9 cellular contexts compared by ENCODE assay signal in genomic region chr17:44919885-44920564, GRCh38. TPM values are rescaled to one million over a fixed set of nuclear protein-coding genes. Genes with fewer than 3 reads are reported as not detected.
DNase-seq lines count a peak whose midpoint lies in the region; ATAC-seq and TF ChIP-seq lines count a peak whose summit lies in the region.
"Had no signal": no experiment of that assay in that cellular context is flagged by ENCODE, and none has a peak within 500 bp of the region (broad histone marks: within the 10 kb centered on the region; RNA-seq: fewer than 3 reads in every experiment).

No MANE protein-coding gene starts in this region.

- H3K36me3 ChIP-seq in CD4-positive, CD25-positive, alpha-beta regulatory T cell (ENCODE audit: control insufficient read depth, insufficient read depth, low read length), result no peaks in the 10 kb centered on the region
- peaks cover 3% of the 10 kb centered on the region; the same call in 1 of the 2 replicates for H3K36me3 ChIP-seq in SJSA1
- H3K36me3 ChIP-seq in upper lobe of left lung, result no peaks in the 10 kb centered on the region

- no peaks in the 10 kb centered on the region for H3K27me3 ChIP-seq in CD4-positive, CD25-positive, alpha-beta regulatory T cell (ENCODE audit: control insufficient read depth, insufficient read depth, low read length)
- no peaks in the 10 kb centered on the region for H3K27me3 ChIP-seq in SJSA1 (replicated peaks)
- H3K27me3 ChIP-seq in upper lobe of left lung, result no peaks in the 10 kb centered on the region

- no peak overlapping the region for H3K27ac ChIP-seq in CD4-positive, CD25-positive, alpha-beta regulatory T cell (ENCODE audit: insufficient read depth, low read length, poor library complexity, severe bottlenecking)
- no peak overlapping the region for H3K27ac ChIP-seq in SJSA1
- no peak overlapping the region for H3K27ac ChIP-seq in upper lobe of left lung

- TF ChIP-seq POLR2A in upper lobe of left lung (IDR thresholded peaks at IDR 0.05), result no peak

- TF ChIP-seq CTCF in osteocyte (IDR thresholded peaks at IDR 0.05) (peak; percentile 93), upper lobe of left lung (IDR thresholded peaks at IDR 0.05) (peak; percentile 80 to 91 (median 86))

- H3K36me3 Mint-ChIP-seq in CD4-positive, CD25-positive, alpha-beta regulatory T cell, result no peaks in the 10 kb centered on the region
- no peaks in the 10 kb centered on the region for H3K36me3 Mint-ChIP-seq in osteocyte (ENCODE audit: unreplicated experiment)
- H3K36me3 Mint-ChIP-seq: IgD-negative memory B cell had no signal

- no peaks in the 10 kb centered on the region for H3K9me3 ChIP-seq in CD4-positive, CD25-positive, alpha-beta regulatory T cell (ENCODE audit: control insufficient read depth in 2 of 2, low read length in 2 of 2)
- H3K9me3 ChIP-seq in SJSA1 (replicated peaks) (no peaks in the 10 kb centered on the region), upper lobe of left lung (no peaks in the 10 kb centered on the region)

- WGBS in upper lobe of left lung, 2 donors, result 20 to 38% methylated on average over 2 to 9 of the region's 9 CpGs

- H3K4me1 ChIP-seq in CD4-positive, CD25-positive, alpha-beta regulatory T cell (ENCODE audit: control insufficient read depth, insufficient read depth, low read length, poor library complexity, severe bottlenecking), result no peaks in the 10 kb centered on the region
- H3K4me1 ChIP-seq in SJSA1 (replicated peaks) (peaks cover 19% of the 10 kb centered on the region), upper lobe of left lung (peaks cover 0 to 17% (median 8%) of the 10 kb centered on the region in 4 donors)

- H3K27ac Mint-ChIP-seq in CD4-positive, CD25-positive, alpha-beta regulatory T cell, result no peak overlapping the region
- H3K27ac Mint-ChIP-seq in osteocyte (ENCODE audit: unreplicated experiment), result no peak overlapping the region

- no peaks in the 10 kb centered on the region for H3K4me1 Mint-ChIP-seq in CD4-positive, CD25-positive, alpha-beta regulatory T cell
- H3K4me1 Mint-ChIP-seq in osteocyte (ENCODE audit: unreplicated experiment), result peaks cover 29% of the 10 kb centered on the region

- TF ChIP-seq EP300 in upper lobe of left lung (IDR thresholded peaks at IDR 0.05), result no peak

- no peak overlapping the region for H3K4me3 ChIP-seq in CD4-positive, CD25-positive, alpha-beta regulatory T cell (ENCODE audit: low read depth, low read length)
- H3K4me3 ChIP-seq in SJSA1 (no peak overlapping the region), upper lobe of left lung (no peak overlapping the region)

- peaks cover 13% of the 10 kb centered on the region for H3K27me3 Mint-ChIP-seq in CD4-positive, CD25-positive, alpha-beta regulatory T cell
- H3K27me3 Mint-ChIP-seq in osteocyte (ENCODE audit: unreplicated experiment), result peaks cover 3% of the 10 kb centered on the region

- DNase-seq in CD4-positive, CD25-positive, alpha-beta regulatory T cell, result peak; percentile 52 to 77 (median 63)
- peak; percentile 72 for DNase-seq in LoVo (ENCODE audit: low spot score)
- DNase-seq in SJSA1 (ENCODE audit: low read depth in 1 of 2, low spot score in 2 of 2), result peak; percentile 70 to 88
- peak; percentile 55 for DNase-seq in activated naive CD4-positive, alpha-beta T cell treated with Interleukin-2 at 50 U/mL for 16 hours
- peak; percentile 78 for DNase-seq in globus pallidus (ENCODE audit: low spot score)
- DNase-seq in osteocyte (ENCODE audit: extremely low spot score, unreplicated experiment), result no peak
- DNase-seq in upper lobe of left lung, result peak in 1 of 2 donors; percentile 81

- no peak overlapping the region for H3K4me3 Mint-ChIP-seq in CD4-positive, CD25-positive, alpha-beta regulatory T cell
- no peak overlapping the region for H3K4me3 Mint-ChIP-seq in osteocyte (ENCODE audit: unreplicated experiment)

- no peaks in the 10 kb centered on the region for H3K9me3 Mint-ChIP-seq in CD4-positive, CD25-positive, alpha-beta regulatory T cell
- H3K9me3 Mint-ChIP-seq in osteocyte (ENCODE audit: unreplicated experiment), result no peaks in the 10 kb centered on the region
- H3K9me3 Mint-ChIP-seq: IgD-negative memory B cell had no signal

- peak; percentile 78 to 82 for ATAC-seq in CD4-positive, CD25-positive, alpha-beta regulatory T cell (ENCODE audit: low read depth in 2 of 2)
- ATAC-seq in GM19463 (IDR thresholded peaks at IDR 0.05; ENCODE audit: unreplicated experiment) (peak; percentile 84), upper lobe of left lung (ENCODE audit: low FRiP score in 2 of 2) (peak; percentile 83 to 93)

RNA-seq across cellular contexts. Expression of gene GFAP, which starts 4.7 kb away (rescaled TPM):
- not detected for total RNA-seq in CD4-positive, CD25-positive, alpha-beta regulatory T cell
- not detected for polyA plus RNA-seq in CD4-positive, CD25-positive, alpha-beta regulatory T cell
- total RNA-seq in SJSA1 (2014; rRNA removed; shearing (Covaris generic)), result not detected in 2 replicates
- total RNA-seq in osteocyte, result not detected in 2 replicates
- total RNA-seq in upper lobe of left lung, result not detected

RNA-seq across cellular contexts. Expression of gene EFTUD2, which starts 20.8 kb away (rescaled TPM):
- total RNA-seq in CD4-positive, CD25-positive, alpha-beta regulatory T cell, result 111 TPM
- 10 to 100 TPM; 58.8 to 86.7 (median 73.5) TPM for polyA plus RNA-seq in CD4-positive, CD25-positive, alpha-beta regulatory T cell
- total RNA-seq in SJSA1 (2014; rRNA removed; shearing (Covaris generic)), result 158 and 179 TPM in 2 replicates
- total RNA-seq in osteocyte, result 95.6 and 102 TPM in 2 replicates
- 100 to 1,000 TPM in 1 of 6 donors, 10 to 100 TPM in 5; 66.6 to 146 (median 75.6) TPM for total RNA-seq in upper lobe of left lung

RNA-seq across cellular contexts. Expression of gene KIF18B, which starts 27.5 kb away (rescaled TPM):
- 0.52 TPM for total RNA-seq in CD4-positive, CD25-positive, alpha-beta regulatory T cell
- under 1 TPM in 3 of 4 donors, not detected in 1; 0.19 to 0.60 (median 0.23) TPM for polyA plus RNA-seq in CD4-positive, CD25-positive, alpha-beta regulatory T cell
- 7.8 and 14.0 TPM in 2 replicates for total RNA-seq in SJSA1 (2014; rRNA removed; shearing (Covaris generic))
- 5.6 and 6.9 TPM in 2 replicates for total RNA-seq in osteocyte
- 1 to 10 TPM in 4 of 6 donors, under 1 TPM in 2; 0.49 to 2.9 (median 1.3) TPM for total RNA-seq in upper lobe of left lung
- polyA plus RNA-seq: IgD-negative memory B cell had no signal

RNA-seq across cellular contexts. Expression of gene C1QL1, which starts 48.1 kb away (rescaled TPM):
- total RNA-seq in CD4-positive, CD25-positive, alpha-beta regulatory T cell, result not detected
- not detected for polyA plus RNA-seq in CD4-positive, CD25-positive, alpha-beta regulatory T cell
- total RNA-seq in SJSA1 (2014; rRNA removed; shearing (Covaris generic)), result 5.2 TPM in 1 of 2 replicates, not detected in the other
- total RNA-seq in osteocyte, result 1.2 and 1.4 TPM in 2 replicates
- under 1 TPM in 1 of 6 donors, not detected in 5; 0.44 TPM for total RNA-seq in upper lobe of left lung
- polyA plus RNA-seq: IgD-negative memory B cell had no signal
